ENCODE assay signal across 11 cellular contexts in genomic region chr1:206578115-206578935, GRCh38. TPM values are rescaled to one million over a fixed set of nuclear protein-coding genes. Genes with fewer than 3 reads are reported as not detected.
A peak's percentile ranks its signal among the peaks of the same experiment; 100 is the strongest.
DNase-seq lines count a peak whose midpoint lies in the region; ATAC-seq and TF ChIP-seq lines count a peak whose summit lies in the region.
"Had no signal": no experiment of that assay in that cellular context is flagged by ENCODE, and none has a peak within 500 bp of the region (broad histone marks: within the 10 kb centered on the region; RNA-seq: fewer than 3 reads in every experiment).

No MANE protein-coding gene starts in this region.

- H2AK5ac ChIP-seq in IMR-90 (ENCODE audit: low read depth, low read length) = no peak overlapping the region

- H4K8ac ChIP-seq in IMR-90 (ENCODE audit: low read depth in 2 of 2, low read length in 2 of 2) = no peak overlapping the region

- peak overlapping the region; percentile 100 for H3K27ac Mint-ChIP-seq in activated T-helper 17 cell treated with anti-CD3 and anti-CD28 coated beads, Interleukin-2, amount 50 U/mL, for 72 hours
- peak overlapping the region; percentile 89 to 99 (median 96) for H3K27ac Mint-ChIP-seq in naive thymus-derived CD8-positive, alpha-beta T cell

- no TSS peak for BruUV-seq in IMR-90 (replicated peaks; lab: Mats Ljungman, UMichigan)

- H4K5ac ChIP-seq in IMR-90 (ENCODE audit: low read depth, low read length) = no peak overlapping the region

- H3K14ac ChIP-seq in IMR-90 (replicated peaks; ENCODE audit: low read depth, low read length) = no peak overlapping the region

- H3K4me3 ChIP-seq in IMR-90 (ENCODE audit: insufficient read depth, low read depth, low read length) = no peak overlapping the region
- H3K4me3 ChIP-seq: hepatocyte had no signal

- no peak overlapping the region for H3K27ac ChIP-seq in IMR-90 (ENCODE audit: insufficient read depth, low read length)
- H3K27ac ChIP-seq: hepatocyte had no signal

- no peaks in the 10 kb centered on the region for H3K9me3 ChIP-seq in IMR-90 (ENCODE audit: control insufficient read depth, insufficient read depth, low read length)

- no peaks in the 10 kb centered on the region for H3K27me3 Mint-ChIP-seq in activated T-helper 17 cell treated with anti-CD3 and anti-CD28 coated beads, Interleukin-2, amount 50 U/mL, for 72 hours
- no peaks in the 10 kb centered on the region for H3K27me3 Mint-ChIP-seq in naive thymus-derived CD8-positive, alpha-beta T cell

- no peaks in the 10 kb centered on the region for H3K9me3 Mint-ChIP-seq in activated T-helper 17 cell treated with anti-CD3 and anti-CD28 coated beads, Interleukin-2, amount 50 U/mL, for 72 hours
- H3K9me3 Mint-ChIP-seq in naive thymus-derived CD8-positive, alpha-beta T cell = no peaks in the 10 kb centered on the region

- no peak overlapping the region for H2AFZ ChIP-seq in IMR-90 (replicated peaks; ENCODE audit: low read length, poor library complexity)
- H2AFZ ChIP-seq: hepatocyte had no signal

- H3K79me1 ChIP-seq in IMR-90 (ENCODE audit: low read depth in 1 of 2, low read length in 2 of 2) = no peaks in the 10 kb centered on the region

- H2BK15ac ChIP-seq in IMR-90 (ENCODE audit: low read depth, low read length) = no peak overlapping the region

- DNase-seq in COLO668 (lab: John Stamatoyannopoulos, UW; ENCODE audit: unreplicated experiment) (peak; percentile 12), IMR-90 (peak; percentile 51), mucosa of gallbladder (ENCODE audit: low spot score) (no peak), omental fat pad (ENCODE audit: low spot score) (no peak)
- DNase-seq in naive thymus-derived CD8-positive, alpha-beta T cell = no peak
- DNase-seq: activated gamma-delta T cell treated with Interleukin-2 at 50 U/mL for 16 hours, midbrain, NCI-H446 treated with DMSO at 0.1 percent for 48 hours had no signal

- no peak for TF ChIP-seq RAD21 in IMR-90 (IDR thresholded peaks at IDR 0.05; ENCODE audit: low read length)

- peaks cover 83% of the 10 kb centered on the region for H3K4me1 Mint-ChIP-seq in activated T-helper 17 cell treated with anti-CD3 and anti-CD28 coated beads, Interleukin-2, amount 50 U/mL, for 72 hours
- H3K4me1 Mint-ChIP-seq in naive thymus-derived CD8-positive, alpha-beta T cell = peaks cover 62 to 100% (median 100%) of the 10 kb centered on the region in 4 donors

- H3K4me3 Mint-ChIP-seq in activated T-helper 17 cell treated with anti-CD3 and anti-CD28 coated beads, Interleukin-2, amount 50 U/mL, for 72 hours = peak overlapping the region; percentile 84
- peak overlapping the region; percentile 69 to 98 (median 84) for H3K4me3 Mint-ChIP-seq in naive thymus-derived CD8-positive, alpha-beta T cell

- TF ChIP-seq POLR2A in IMR-90 (IDR thresholded peaks at IDR 0.05; ENCODE audit: low read depth, low read length) = no peak

- no peak for ATAC-seq in IMR-90 (ENCODE audit: low read depth)
- peak; percentile 64 for ATAC-seq in activated T-helper 17 cell treated with anti-CD3 and anti-CD28 coated beads, Interleukin-2, amount 50 U/mL, for 72 hours (replicated peaks)
- ATAC-seq in naive thymus-derived CD8-positive, alpha-beta T cell = no peak
- no peak for ATAC-seq in GM18519 (IDR thresholded peaks at IDR 0.05; ENCODE audit: low FRiP score, unreplicated experiment)
- no peak for ATAC-seq in omental fat pad (ENCODE audit: low FRiP score)

- TF ChIP-seq CTCF in IMR-90 (conservative IDR thresholded peaks at IDR 0.05; ENCODE audit: low read depth, low read length) = no peak
- no peak for TF ChIP-seq CTCF in omental fat pad (IDR thresholded peaks at IDR 0.05)

- H3K27me3 ChIP-seq in IMR-90 (ENCODE audit: control insufficient read depth, insufficient read depth, low read length) = no peaks in the 10 kb centered on the region
- H3K27me3 ChIP-seq: hepatocyte had no signal

- WGBS in IMR-90 (ENCODE audit: extremely low coverage in 2 of 2, insufficient read length in 1 of 2), 2 experiments = 75% methylated on average over 2 of the region's 9 CpGs; no CpG with 5 or more reads in 1 of the 2 experiments

- no peak overlapping the region for H3K18ac ChIP-seq in IMR-90 (ENCODE audit: low read depth, low read length)

- POLR2A ChIA-PET in IMR-90 (lab: Charles Lee; ENCODE audit: unreplicated experiment) = no interaction called here
- POLR2A ChIA-PET in naive thymus-derived CD8-positive, alpha-beta T cell (lab: Charles Lee) = interaction anchor here (2.0 to 30.9 kb wide), 2 partner anchors 18 to 34 kb away, joined by 8 to 825 read pairs; partner anchors contain the start of gene EIF2D

- no peak overlapping the region for H2BK120ac ChIP-seq in IMR-90 (ENCODE audit: low read depth, low read length)

- peaks cover 5% of the 10 kb centered on the region; the same call in 1 of the 2 replicates for H3K9me1 ChIP-seq in IMR-90 (ENCODE audit: insufficient read depth, low read length)

- no peaks in the 10 kb centered on the region for H4K20me1 ChIP-seq in IMR-90 (ENCODE audit: insufficient read depth, low read length)

- no peak overlapping the region for H3K9ac ChIP-seq in IMR-90 (ENCODE audit: low read depth, low read length)

- H2BK20ac ChIP-seq in IMR-90 (ENCODE audit: low read depth, low read length) = no peak overlapping the region

- no peak overlapping the region for H3K4ac ChIP-seq in IMR-90 (ENCODE audit: low read depth, low read length)

- H2BK5ac ChIP-seq in IMR-90 (ENCODE audit: low read depth, low read length, poor library complexity, severe bottlenecking) = no peak overlapping the region

- no peak overlapping the region for H2AK9ac ChIP-seq in IMR-90 (replicated peaks; ENCODE audit: low read depth, low read length, poor library complexity)

- no peak overlapping the region for H3K56ac ChIP-seq in IMR-90 (ENCODE audit: extremely low read depth, insufficient read depth, low read length)

- H3K36me3 Mint-ChIP-seq in activated T-helper 17 cell treated with anti-CD3 and anti-CD28 coated beads, Interleukin-2, amount 50 U/mL, for 72 hours (ENCODE audit: low read depth) = peaks cover 100% of the 10 kb centered on the region
- peaks cover 7 to 48% (median 17%) of the 10 kb centered on the region in 3 donors for H3K36me3 Mint-ChIP-seq in naive thymus-derived CD8-positive, alpha-beta T cell

- dilution Hi-C loops in IMR-90 (cut with HindIII; ENCODE audit: low sequenced_read_pairs, unreplicated experiment) = no loop called here

- no peaks in the 10 kb centered on the region for H3K36me3 ChIP-seq in IMR-90 (ENCODE audit: control insufficient read depth, insufficient read depth, low read length)

- no peak overlapping the region for H3K23ac ChIP-seq in IMR-90 (ENCODE audit: low read depth, low read length)

- CTCF ChIA-PET in IMR-90 (lab: Yijun Ruan, JAX) = interaction anchor here (0.6 to 1.4 kb wide), 2 partner anchors 31 to 33 kb away, joined by 3 to 6 read pairs; no protein-coding TSS in a partner anchor

- H3K4me1 ChIP-seq in IMR-90 (ENCODE audit: control insufficient read depth, insufficient read depth, low read length) = peaks cover 4% of the 10 kb centered on the region; the same call in 1 of the 2 replicates

- in situ Hi-C loops in IMR-90 (cut with MboI; ENCODE audit: low sequenced_read_pairs) = no loop called here

- H4K91ac ChIP-seq in IMR-90 (ENCODE audit: insufficient read depth, low read depth, low read length) = no peak overlapping the region

- intact Hi-C loops in IMR-90 (cut with micrococcal nuclease) = no loop called here

- no peak overlapping the region for H3K4me2 ChIP-seq in IMR-90 (ENCODE audit: low read depth, low read length)
- H3K4me2 ChIP-seq: hepatocyte had no signal

TF ChIP-seq in IMR-90, 13 proteins besides CTCF, POLR2A, EP300 and RAD21:
- TF ChIP-seq RFX5 (IDR thresholded peaks at IDR 0.05; ENCODE audit: low read depth, low read length) = no peak
- no peak for TF ChIP-seq ELK1 (IDR thresholded peaks at IDR 0.05; ENCODE audit: borderline replicate concordance, low read depth, low read length)
- TF ChIP-seq CEBPB (IDR thresholded peaks at IDR 0.05; ENCODE audit: low read depth, low read length) = peak; percentile 64

RNA-seq across cellular contexts. Expression of gene EIF2D, which starts 33.9 kb away (rescaled TPM):
- 51.7 and 69.4 TPM in 2 replicates for total RNA-seq in IMR-90 (2012; rRNA removed)
- 58.7 and 64.3 TPM in 2 replicates for polyA plus RNA-seq in IMR-90 (2012; rRNA removed)
- polyA plus RNA-seq in IMR-90 (2012; cell fraction: cytosol; rRNA removed) = 39.4 and 47.6 TPM in 2 replicates
- polyA plus RNA-seq in IMR-90 (2012; cell fraction: nucleus; rRNA removed; ENCODE audit: low replicate concordance) = 35.3 and 72.9 TPM in 2 replicates
- 10 to 100 TPM; 63.4 to 64.9 TPM for total RNA-seq in activated T-helper 17 cell treated with anti-CD3 and anti-CD28 coated beads, Interleukin-2, amount 50 U/mL, for 72 hours
- total RNA-seq in naive thymus-derived CD8-positive, alpha-beta T cell = 10 to 100 TPM; 61.7 to 62.4 TPM
- polyA plus RNA-seq in naive thymus-derived CD8-positive, alpha-beta T cell = 10 to 100 TPM; 38.9 to 46.0 (median 39.1) TPM
- total RNA-seq in mucosa of gallbladder = 41.2 TPM
- 10 to 100 TPM; 38.4 to 55.8 (median 50.4) TPM for total RNA-seq in omental fat pad

RNA-seq across cellular contexts. Expression of gene DYRK3, which starts 57.0 kb away (rescaled TPM):
- total RNA-seq in IMR-90 (2012; rRNA removed) (21.1 and 22.0 TPM in 2 replicates), mucosa of gallbladder (17.6 TPM), omental fat pad (10 to 100 TPM; 14.3 to 73.3 (median 39.4) TPM)
- polyA plus RNA-seq in IMR-90 (2012; rRNA removed) = 4.6 and 5.5 TPM in 2 replicates
- polyA plus RNA-seq in IMR-90 (2012; cell fraction: cytosol; rRNA removed) = 2.2 and 3.2 TPM in 2 replicates
- 2.4 and 9.7 TPM in 2 replicates for polyA plus RNA-seq in IMR-90 (2012; cell fraction: nucleus; rRNA removed; ENCODE audit: low replicate concordance)
- total RNA-seq in activated T-helper 17 cell treated with anti-CD3 and anti-CD28 coated beads, Interleukin-2, amount 50 U/mL, for 72 hours = 10 to 100 TPM in 1 of 2 donors, 1 to 10 TPM in 1; 9.3 to 12.3 TPM
- under 1 TPM; 0.22 to 0.34 TPM for total RNA-seq in naive thymus-derived CD8-positive, alpha-beta T cell
- polyA plus RNA-seq in naive thymus-derived CD8-positive, alpha-beta T cell = not detected

Comparison
In these comparisons a context has a peak if more than half of its experiments do, and no peak if none do; other contexts are left out.
1. DNase-seq: peak in COLO668 (single experiment) and IMR-90 (single experiment); none in naive thymus-derived CD8-positive, alpha-beta T cell (0 of 10), mucosa of gallbladder (single experiment) and omental fat pad (single experiment).
2. RNA of gene DYRK3, which starts 57.0 kb away (total RNA-seq): 14.3 to 73.3 TPM in omental fat pad, 21.1 to 22.0 TPM in IMR-90, 17.6 TPM in mucosa of gallbladder (single experiment) and 9.3 to 12.3 TPM in activated T-helper 17 cell treated with anti-CD3 and anti-CD28 coated beads, Interleukin-2, amount 50 U/mL, for 72 hours; 0.22 to 0.34 TPM in naive thymus-derived CD8-positive, alpha-beta T cell; every median in the first group is over 4 times any median in the second.